In the genomic region with DNA sequence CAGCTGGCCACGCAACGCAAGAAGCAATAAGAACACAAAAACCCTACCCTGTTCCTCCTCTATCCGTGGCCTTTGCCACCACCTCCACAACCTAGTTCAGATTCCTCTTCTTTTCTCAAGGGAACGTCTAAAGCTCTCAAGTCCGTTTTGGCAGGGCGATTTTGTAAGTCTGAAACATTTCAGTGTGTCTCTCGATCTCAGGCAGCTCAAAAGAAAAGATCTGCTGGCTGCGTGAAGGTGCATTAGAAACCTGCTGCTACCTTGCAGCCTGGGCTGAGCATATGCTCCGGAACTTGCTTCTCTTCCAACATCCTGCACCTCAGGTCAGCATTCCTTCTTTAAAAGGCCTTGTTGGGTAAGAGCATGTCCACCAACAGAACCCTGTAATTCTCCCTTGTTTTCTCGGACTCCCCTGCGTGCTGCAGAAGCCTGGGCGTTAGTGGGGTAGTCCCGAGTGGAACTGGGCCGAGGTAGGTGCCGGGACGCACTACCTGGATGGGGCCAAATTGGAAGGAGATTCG, we compare ENCODE assay signal across 8 cellular contexts. TPM values are rescaled to one million over a fixed set of nuclear protein-coding genes. Genes with fewer than 3 reads are reported as not detected.
DNase-seq lines count a peak whose midpoint lies in the region; ATAC-seq and TF ChIP-seq lines count a peak whose summit lies in the region.

No MANE protein-coding gene starts in this region.

- peak; percentile 7 for ATAC-seq in GM18907 (IDR thresholded peaks at IDR 0.05; ENCODE audit: unreplicated experiment)

- DNase-seq in epithelial cell of prostate (ENCODE audit: low read depth, low spot score) (no peak), osteoblast (ENCODE audit: insufficient read length, low spot score, missing footprints) (no peak), HCEC 1CT (no peak), amniotic stem cell (lab: John Stamatoyannopoulos, UW) (no peak), NCI-H187 treated with DMSO at 0.1 percent for 48 hours (lab: John Stamatoyannopoulos, UW) (no peak)
- DNase-seq in activated CD4-positive, CD25-positive, alpha-beta regulatory T cell (lab: John Stamatoyannopoulos, UW), result no peak

- H4K20me1 ChIP-seq in OCI-LY1 (ENCODE audit: insufficient read depth, low read length) (no peaks in the 10 kb centered on the region), osteoblast (ENCODE audit: insufficient read depth, low read length) (peaks cover 17% of the 10 kb centered on the region)

- H3K4me1 ChIP-seq in OCI-LY1 (ENCODE audit: insufficient read depth, low read length, severe bottlenecking) (peaks cover 6% of the 10 kb centered on the region), osteoblast (ENCODE audit: insufficient read depth, low read length) (peaks cover 42% of the 10 kb centered on the region)

- H3K4me2 ChIP-seq in OCI-LY1 (ENCODE audit: low read length) (peak overlapping the region; percentile 64), osteoblast (ENCODE audit: insufficient read depth, low read length) (peak overlapping the region; percentile 87)

- peak overlapping the region; percentile 60 for H3K4me3 ChIP-seq in OCI-LY1 (ENCODE audit: low read depth, low read length, poor library complexity, severe bottlenecking)
- H3K4me3 ChIP-seq in osteoblast (ENCODE audit: insufficient read depth, low read length), result peak overlapping the region; percentile 88

- H3K27me3 ChIP-seq in OCI-LY1 (ENCODE audit: insufficient read depth, low read length) (0 out of 2 replicates have a peak, but pooled peaks cover 4% of the 10 kb centered on the region), osteoblast (ENCODE audit: insufficient read depth, low read length) (no peaks in the 10 kb centered on the region)

- H2AFZ ChIP-seq in OCI-LY1 (ENCODE audit: low read length), result no peak overlapping the region
- H2AFZ ChIP-seq in osteoblast (ENCODE audit: low read length), result peak overlapping the region; percentile 45

- H3K79me2 ChIP-seq in OCI-LY1 (ENCODE audit: insufficient read depth, low read length) (no peaks in the 10 kb centered on the region), osteoblast (ENCODE audit: insufficient read depth, low read length) (peaks cover 57% of the 10 kb centered on the region)

- no peaks in the 10 kb centered on the region for H3K9me2 ChIP-seq in OCI-LY1 (ENCODE audit: low read depth, low read length)

- peak overlapping the region; percentile 59; the same call in 1 of the 2 replicates for H3K9ac ChIP-seq in OCI-LY1 (ENCODE audit: low read length)

- TF ChIP-seq CTCF in OCI-LY1 (IDR thresholded peaks at IDR 0.05; ENCODE audit: low read length), result no peak
- TF ChIP-seq CTCF in osteoblast (IDR thresholded peaks at IDR 0.05; ENCODE audit: extremely low read depth, low read depth, low read length), result no peak

- H3K27ac ChIP-seq in OCI-LY1 (ENCODE audit: low read depth, low read length, poor library complexity, severe bottlenecking) (no peak overlapping the region), epithelial cell of prostate (peak overlapping the region; percentile 89), osteoblast (ENCODE audit: low read depth, low read length) (peak overlapping the region; percentile 65)

- H3K9me3 ChIP-seq in OCI-LY1 (ENCODE audit: low read length) (no peaks in the 10 kb centered on the region), osteoblast (ENCODE audit: low read depth, low read length) (no peaks in the 10 kb centered on the region)

- no peaks in the 10 kb centered on the region for H3F3A ChIP-seq in OCI-LY1 (ENCODE audit: insufficient read depth, low read length)

- H3K36me3 ChIP-seq in OCI-LY1 (ENCODE audit: insufficient read depth, low read length) (no peaks in the 10 kb centered on the region), osteoblast (ENCODE audit: insufficient read depth, low read length) (no peaks in the 10 kb centered on the region)

RNA-seq across cellular contexts. Expression of gene LGR4, which starts 1.5 kb away (rescaled TPM):
- 56.1 and 96.9 TPM in 2 replicates for total RNA-seq in osteoblast

RNA-seq across cellular contexts. Expression of gene LIN7C, which starts 35.4 kb away (rescaled TPM):
- 61.0 and 69.5 TPM in 2 replicates for total RNA-seq in osteoblast
